10 cellular contexts compared by ENCODE assay signal in genomic region chr5:1497271-1497777, GRCh38. TPM values are rescaled to one million over a fixed set of nuclear protein-coding genes. Genes with fewer than 3 reads are reported as not detected.
DNase-seq lines count a peak whose midpoint lies in the region; ATAC-seq, FAIRE-seq and TF ChIP-seq lines count a peak whose summit lies in the region.
"Had no signal": no experiment of that assay in that cellular context is flagged by ENCODE, and none has a peak within 500 bp of the region (broad histone marks: within the 10 kb centered on the region; RNA-seq: fewer than 3 reads in every experiment).

No MANE protein-coding gene starts in this region.

- no peak overlapping the region for H3K27ac ChIP-seq in osteoblast (ENCODE audit: low read depth, low read length)
- H3K27ac ChIP-seq in hepatocyte, result no peak overlapping the region

- peak overlapping the region; percentile 27 for H3K27ac Mint-ChIP-seq in dendritic cell treated with granulocyte-macrophage colony-stimulating factor and Interleukin-4, amounts not matched to agents 40 ng/mL and 50 ng/mL, for 4 days

- no peak overlapping the region for H3K4me3 ChIP-seq in osteoblast (ENCODE audit: insufficient read depth, low read length)
- H3K4me3 ChIP-seq in hepatocyte, result no peak overlapping the region

- no peaks in the 10 kb centered on the region for H3K9me2 ChIP-seq in hepatocyte (replicated peaks; ENCODE audit: insufficient read depth)

- no peaks in the 10 kb centered on the region for H3K4me1 ChIP-seq in osteoblast (ENCODE audit: insufficient read depth, low read length)
- no peaks in the 10 kb centered on the region for H3K4me1 ChIP-seq in hepatocyte (ENCODE audit: insufficient read depth)

- H3K4me3 Mint-ChIP-seq in dendritic cell treated with granulocyte-macrophage colony-stimulating factor and Interleukin-4, amounts not matched to agents 40 ng/mL and 50 ng/mL, for 4 days, result no peak overlapping the region

- no peak for FAIRE-seq in GM12891 (lab: Jason Lieb, UNC)

- H3K4me1 Mint-ChIP-seq in dendritic cell treated with granulocyte-macrophage colony-stimulating factor and Interleukin-4, amounts not matched to agents 40 ng/mL and 50 ng/mL, for 4 days (ENCODE audit: low read depth), result peaks cover 87% of the 10 kb centered on the region

- peak; percentile 29 for ATAC-seq in GM21390 (IDR thresholded peaks at IDR 0.05; ENCODE audit: unreplicated experiment)
- peak; percentile 27 for ATAC-seq in HG03159 (IDR thresholded peaks at IDR 0.05; ENCODE audit: unreplicated experiment)

- DNase-seq in GM12891 (ENCODE audit: insufficient read length, low spot score), result no peak
- DNase-seq in osteoblast (ENCODE audit: insufficient read length, low spot score, missing footprints), result no peak
- DNase-seq in hepatocyte (ENCODE audit: low spot score), result no peak
- DNase-seq in GM19238 (ENCODE audit: insufficient read length, low spot score), result no peak
- DNase-seq in activated CD4-positive, alpha-beta T cell treated with anti-CD3 and anti-CD28 coated beads, Interleukin-2, amount 50 U/mL, for 1 hour, result no peak
- DNase-seq: kidney glomerular epithelial cell, NCI-H69 had no signal

- 76% methylated on average over 12 of the region's 14 CpGs for WGBS in hepatocyte (ENCODE audit: low lambda C conversion rate, missing lambda C conversion rate)

- H3K36me3 ChIP-seq in osteoblast (ENCODE audit: insufficient read depth, low read length) (peaks cover 30% of the 10 kb centered on the region), hepatocyte (replicated peaks; ENCODE audit: insufficient read depth, low read depth) (no peaks in the 10 kb centered on the region)

- TF ChIP-seq CTCF in osteoblast (IDR thresholded peaks at IDR 0.05; ENCODE audit: extremely low read depth, low read depth, low read length) (no peak), hepatocyte (IDR thresholded peaks at IDR 0.05; ENCODE audit: poor library complexity) (no peak)

- peaks cover 85% of the 10 kb centered on the region for H3K36me3 Mint-ChIP-seq in dendritic cell treated with granulocyte-macrophage colony-stimulating factor and Interleukin-4, amounts not matched to agents 40 ng/mL and 50 ng/mL, for 4 days (ENCODE audit: low read depth)

- no peaks in the 10 kb centered on the region for H3K9me3 Mint-ChIP-seq in dendritic cell treated with granulocyte-macrophage colony-stimulating factor and Interleukin-4, amounts not matched to agents 40 ng/mL and 50 ng/mL, for 4 days

- no peak overlapping the region for H3K4me2 ChIP-seq in osteoblast (ENCODE audit: insufficient read depth, low read length)
- no peak overlapping the region for H3K4me2 ChIP-seq in hepatocyte

- peaks cover 70% of the 10 kb centered on the region for H4K20me1 ChIP-seq in osteoblast (ENCODE audit: insufficient read depth, low read length)
- H4K20me1 ChIP-seq in hepatocyte (ENCODE audit: insufficient read depth, poor library complexity, severe bottlenecking), result peaks cover 13% of the 10 kb centered on the region

- 0 out of 2 replicates have a peak, but pooled peaks have one; percentile 19 for TF ChIP-seq POLR2A in GM12891 (IDR thresholded peaks at IDR 0.05; ENCODE audit: low read depth, low read length)

- intact Hi-C loops in dendritic cell treated with granulocyte-macrophage colony-stimulating factor and Interleukin-4, amounts not matched to agents 40 ng/mL and 50 ng/mL, for 4 days (cut with micrococcal nuclease), result no loop called here

- H3K79me2 ChIP-seq in osteoblast (ENCODE audit: insufficient read depth, low read length), result peaks cover 20% of the 10 kb centered on the region
- H3K79me2 ChIP-seq in hepatocyte, result peaks cover 8% of the 10 kb centered on the region

- no peaks in the 10 kb centered on the region for H3K27me3 Mint-ChIP-seq in dendritic cell treated with granulocyte-macrophage colony-stimulating factor and Interleukin-4, amounts not matched to agents 40 ng/mL and 50 ng/mL, for 4 days

- H3K9me3 ChIP-seq in osteoblast (ENCODE audit: low read depth, low read length) (no peaks in the 10 kb centered on the region), hepatocyte (ENCODE audit: low read depth) (no peaks in the 10 kb centered on the region)

- H2AFZ ChIP-seq in osteoblast (ENCODE audit: low read length) (no peak overlapping the region), hepatocyte (no peak overlapping the region)

- H3K27me3 ChIP-seq in osteoblast (ENCODE audit: insufficient read depth, low read length) (no peaks in the 10 kb centered on the region), hepatocyte (no peaks in the 10 kb centered on the region)

TF ChIP-seq in GM12891, 5 proteins besides CTCF, POLR2A, EP300 and RAD21:
- TF ChIP-seq TAF1 (IDR thresholded peaks at IDR 0.05; ENCODE audit: low read depth, low read length) (no peak), POLR2AphosphoS5 (IDR thresholded peaks at IDR 0.05; ENCODE audit: low read depth, low read length) (peak; percentile 70), PAX5 (IDR thresholded peaks at IDR 0.05; ENCODE audit: insufficient read depth, low read length, severe bottlenecking) (no peak), POU2F2 (IDR thresholded peaks at IDR 0.05; ENCODE audit: low read depth, low read length) (no peak), SPI1 (IDR thresholded peaks at IDR 0.05; ENCODE audit: low read depth, low read length) (peak; percentile 42)

RNA-seq across cellular contexts. Expression of gene LPCAT1, which starts 26.4 kb away (rescaled TPM):
- polyA plus RNA-seq in GM12891 (2012; ENCODE audit: low read depth, missing spikeins), result 54.4 TPM
- 11.6 and 15.6 TPM in 2 replicates for total RNA-seq in osteoblast
- total RNA-seq in hepatocyte, result 44.1 and 46.7 TPM in 2 replicates
- 56.0 and 75.7 TPM in 2 replicates for polyA plus RNA-seq in hepatocyte

RNA-seq across cellular contexts. Expression of gene SLC6A3, which starts 52.1 kb away (rescaled TPM):
- polyA plus RNA-seq in GM12891 (2012; ENCODE audit: low read depth, missing spikeins), result 0.05 TPM
- total RNA-seq in osteoblast, result not detected in 2 replicates
- not detected in 2 replicates for total RNA-seq in hepatocyte
- 1.2 TPM in 1 of 2 replicates, not detected in the other for polyA plus RNA-seq in hepatocyte
